In genomic region chr2:58137221-58137620, GRCh38 we compare ENCODE assay signal across 17 cellular contexts.
DNase-seq lines count a peak whose midpoint lies in the region; ATAC-seq, FAIRE-seq and TF ChIP-seq lines count a peak whose summit lies in the region.
"Had no signal": no experiment of that assay in that cellular context is flagged by ENCODE, and none has a peak within 500 bp of the region (broad histone marks: within the 10 kb centered on the region; RNA-seq: fewer than 3 reads in every experiment).

No MANE protein-coding gene starts in this region.

- H3K4me3 ChIP-seq in mammary epithelial cell (replicated peaks in 1 of 3; ENCODE audit: insufficient read depth in 1 of 3, low read depth in 2 of 3, low read length in 3 of 3) = no peak overlapping the region
- H3K4me3 ChIP-seq: cardiac muscle cell, left lung had no signal

- no TSS peak for BruUV-seq in mammary epithelial cell (replicated peaks; lab: Mats Ljungman, UMichigan)

- no peak for TF ChIP-seq POLR2A in GM12891 (IDR thresholded peaks at IDR 0.05; ENCODE audit: low read depth, low read length)

- H3K27ac ChIP-seq in mammary epithelial cell (ENCODE audit: insufficient read depth, low read depth, low read length) (no peak overlapping the region), layer of hippocampus (ENCODE audit: low read depth, low read length) (peak overlapping the region; percentile 21)
- H3K27ac ChIP-seq: cardiac muscle cell, left lung had no signal

- no peak overlapping the region for H2AFZ ChIP-seq in mammary epithelial cell (ENCODE audit: low read depth, low read length)

- H3K9ac ChIP-seq in mammary epithelial cell (ENCODE audit: insufficient read depth, low read length) = no peak overlapping the region

- H4K20me1 ChIP-seq in mammary epithelial cell (ENCODE audit: insufficient read depth, low read length) = no peaks in the 10 kb centered on the region

- CTCF ChIA-PET in mammary epithelial cell (lab: Charles Lee; ENCODE audit: low non-redundant PET) = no interaction called here

- no peak for FAIRE-seq in GM12891 (lab: Jason Lieb, UNC)

- ATAC-seq in GM21423 (IDR thresholded peaks at IDR 0.05; ENCODE audit: unreplicated experiment) = no peak
- ATAC-seq in HG03025 (IDR thresholded peaks at IDR 0.05; ENCODE audit: low FRiP score, unreplicated experiment) = no peak
- ATAC-seq: left lung had no signal

- no peaks in the 10 kb centered on the region for H3K79me2 ChIP-seq in mammary epithelial cell (ENCODE audit: insufficient read depth, low read length)

- H3K4me2 ChIP-seq in mammary epithelial cell (ENCODE audit: insufficient read depth, low read depth, low read length) = no peak overlapping the region

- no peaks in the 10 kb centered on the region for H3K9me3 ChIP-seq in mammary epithelial cell (replicated peaks; ENCODE audit: insufficient read depth, low read length)
- H3K9me3 ChIP-seq: left lung had no signal

- in situ Hi-C loops in mammary epithelial cell (cut with MboI; ENCODE audit: low sequenced_read_pairs in 2 of 2) = no loop called here
- in situ Hi-C loops in G401 (cut with HindIII; ENCODE audit: low sequenced_read_pairs) = no loop called here

- no peaks in the 10 kb centered on the region for H3K4me1 ChIP-seq in mammary epithelial cell (ENCODE audit: insufficient read depth, low read length)
- H3K4me1 ChIP-seq: left lung had no signal

- H3K36me3 ChIP-seq in mammary epithelial cell (ENCODE audit: insufficient read depth, low read length) = peaks cover 6% of the 10 kb centered on the region
- H3K36me3 ChIP-seq: cardiac muscle cell had no signal

- DNase-seq in GM12891 (ENCODE audit: insufficient read length, low spot score) (no peak), HPDE6-E6E7 (ENCODE audit: extremely low spot score) (peak; percentile 13), mammary epithelial cell (peak; percentile 51), G401 (ENCODE audit: low spot score) (no peak)
- DNase-seq in activated CD4-positive, alpha-beta T cell treated with anti-CD3 and anti-CD28 coated beads for 4 hours = no peak
- DNase-seq: activated B cell treated with CpG ODN at 0.5 μM for 24 hours; activated T-cell treated with anti-CD3 and anti-CD28 coated beads, Interleukin-2, amount 50 U/mL, for 48 hours; CD4-positive, CD25-positive, alpha-beta regulatory T cell; foreskin melanocyte; left lung; NCI-H1105; NCI-H526; SHP77 had no signal

- H3K27me3 ChIP-seq in mammary epithelial cell (ENCODE audit: insufficient read depth, low read length) (no peaks in the 10 kb centered on the region), layer of hippocampus (ENCODE audit: control insufficient read depth, insufficient read depth, low read length) (no peaks in the 10 kb centered on the region)
- H3K27me3 ChIP-seq: cardiac muscle cell, left lung had no signal

- TF ChIP-seq CTCF in mammary epithelial cell (conservative IDR thresholded peaks at IDR 0.05 in 1 of 2, IDR thresholded peaks at IDR 0.05 in 1 of 2; ENCODE audit: extremely low read depth in 1 of 2, insufficient read depth in 1 of 2, low read depth in 1 of 2, low read length in 2 of 2) = no peak

- dilution Hi-C loops in mammary epithelial cell (cut with HindIII; ENCODE audit: low sequenced_read_pairs) = no loop called here

- intact Hi-C loops in mammary epithelial cell (cut with micrococcal nuclease) = no loop called here

TF ChIP-seq in GM12891, 5 proteins besides CTCF, POLR2A, EP300 and RAD21:
- no peak for TF ChIP-seq POU2F2 (IDR thresholded peaks at IDR 0.05; ENCODE audit: low read depth, low read length)
- no peak for TF ChIP-seq TAF1 (IDR thresholded peaks at IDR 0.05; ENCODE audit: low read depth, low read length)
- no peak for TF ChIP-seq PAX5 (IDR thresholded peaks at IDR 0.05; ENCODE audit: insufficient read depth, low read length, severe bottlenecking)
- no peak for TF ChIP-seq POLR2AphosphoS5 (IDR thresholded peaks at IDR 0.05; ENCODE audit: low read depth, low read length)
- 0 out of 2 replicates have a peak, but pooled peaks have one; percentile 25 for TF ChIP-seq SPI1 (IDR thresholded peaks at IDR 0.05; ENCODE audit: low read depth, low read length)
TF ChIP-seq in GM12891: peak in this region for 1.

Comparison
In these comparisons a context has a peak if more than half of its experiments do, and no peak if none do; other contexts are left out.
1. DNase-seq: peak in HPDE6-E6E7 (single experiment) and mammary epithelial cell (single experiment); none in GM12891 (single experiment), activated CD4-positive, alpha-beta T cell treated with anti-CD3 and anti-CD28 coated beads for 4 hours (0 of 2) and G401 (single experiment).